Comparison of ENCODE assay signal across 1 cellular context in genomic region chr12:108855284-108856169, GRCh38.
TF ChIP-seq lines count a peak whose summit lies in the region.

No MANE protein-coding gene starts in this region.

TF ChIP-seq in K562, 482 proteins besides CTCF, POLR2A, EP300 and RAD21 (continued from another document and continues in another):
- TF ChIP-seq RREB1 (CRISPR knock-in tag; IDR thresholded peaks at IDR 0.05) (no peak), TCF3 (CRISPR knock-in tag; IDR thresholded peaks at IDR 0.05) (peak; percentile 96), XRCC4 (IDR thresholded peaks at IDR 0.05; ENCODE audit: extremely low read depth, insufficient read depth, insufficient read length) (no peak), PYGO2 (tag; IDR thresholded peaks at IDR 0.05) (no peak), RNF2 (IDR thresholded peaks at IDR 0.05) (peak; percentile 92), ZFP91 (CRISPR knock-in tag; IDR thresholded peaks at IDR 0.05) (no peak), BCOR (IDR thresholded peaks at IDR 0.05) (peak; percentile 97), ZC3H11A (IDR thresholded peaks at IDR 0.05; ENCODE audit: low read depth, low read length) (no peak), VEZF1 (CRISPR knock-in tag; IDR thresholded peaks at IDR 0.05) (peak; percentile 92), SREBF1 (IDR thresholded peaks at IDR 0.05; ENCODE audit: borderline replicate concordance, low read depth, low read length) (no peak), MEF2D (tag; conservative IDR thresholded peaks at IDR 0.05; ENCODE audit: low read depth) (no peak; the same call in 1 of the 2 replicates), TAF1 (IDR thresholded peaks at IDR 0.05; ENCODE audit: control insufficient read depth, extremely low read depth, insufficient read depth, low read length, severe bottlenecking) (peak; percentile 52), YY1 (IDR thresholded peaks at IDR 0.05; ENCODE audit: borderline replicate concordance in 1 of 3, control insufficient read depth in 1 of 3, extremely low read depth in 1 of 3, insufficient read depth in 3 of 3, insufficient read length in 1 of 3, insufficient replicate concordance in 2 of 3, low read depth in 1 of 3, low read length in 2 of 3) (no peak), E2F3 (CRISPR knock-in tag; IDR thresholded peaks at IDR 0.05) (no peak), SMARCE1 (IDR thresholded peaks at IDR 0.05) (peak; percentile 95), GATA2 (CRISPR knock-in tag; IDR thresholded peaks at IDR 0.05) (peak; percentile 89), ZNF282 (CRISPR knock-in tag; IDR thresholded peaks at IDR 0.05) (no peak), SLC30A9 (CRISPR knock-in tag; IDR thresholded peaks at IDR 0.05) (no peak), TAL1 (IDR thresholded peaks at IDR 0.05) (peak; percentile 94), HDAC6 (IDR thresholded peaks at IDR 0.05; ENCODE audit: low read depth, low read length) (no peak), ZNF699 (CRISPR knock-in tag; IDR thresholded peaks at IDR 0.05; ENCODE audit: insufficient replicate concordance) (no peak), TBP (optimal IDR thresholded peaks at IDR 0.05; ENCODE audit: low read depth, low read length) (peak; percentile 39), ZKSCAN1 (IDR thresholded peaks at IDR 0.05; ENCODE audit: low read depth, low read length) (peak; percentile 22; the same call in 1 of the 2 replicates), RBFOX2 (IDR thresholded peaks at IDR 0.05; ENCODE audit: low read depth, low read length) (no peak), MAFF (IDR thresholded peaks at IDR 0.05; ENCODE audit: low read length) (no peak), NFE2L1 (tag; IDR thresholded peaks at IDR 0.05; ENCODE audit: borderline replicate concordance, low read depth) (no peak), USF2 (CRISPR knock-in tag; IDR thresholded peaks at IDR 0.05) (no peak), THAP7 (CRISPR knock-in tag; IDR thresholded peaks at IDR 0.05) (no peak), FOSL1 (tag; conservative IDR thresholded peaks at IDR 0.05) (peak; percentile 59; the same call in 1 of the 2 replicates), ZFP30 (CRISPR knock-in tag; IDR thresholded peaks at IDR 0.05; ENCODE audit: borderline replicate concordance) (no peak), ZC3H4 (CRISPR knock-in tag; IDR thresholded peaks at IDR 0.05; ENCODE audit: borderline replicate concordance) (no peak), FOXK1 (CRISPR knock-in tag; IDR thresholded peaks at IDR 0.05; ENCODE audit: borderline replicate concordance) (no peak), MED1 (CRISPR knock-in tag; IDR thresholded peaks at IDR 0.05; ENCODE audit: borderline replicate concordance) (no peak), ZNF511 (CRISPR knock-in tag; IDR thresholded peaks at IDR 0.05) (no peak), GTF2A2 (tag; IDR thresholded peaks at IDR 0.05) (no peak), IRF9 (tag; IDR thresholded peaks at IDR 0.05) (no peak), ZBED1 (IDR thresholded peaks at IDR 0.05) (0 out of 2 replicates have a peak, but pooled peaks have one; percentile 25), ZNF174 (CRISPR knock-in tag; IDR thresholded peaks at IDR 0.05) (no peak), MYC (IDR thresholded peaks at IDR 0.05; ENCODE audit: low read depth, low read length) (peak; percentile 49; the same call in 1 of the 2 replicates), MYC (CRISPR knock-in tag; IDR thresholded peaks at IDR 0.05; ENCODE audit: borderline replicate concordance, low read depth) (no peak), RERE (CRISPR knock-in tag; IDR thresholded peaks at IDR 0.05; ENCODE audit: borderline replicate concordance) (no peak), POLR2AphosphoS5 (IDR thresholded peaks at IDR 0.05; ENCODE audit: control insufficient read depth, insufficient read depth, low read depth, low read length) (peak; percentile 94), ZNF232 (CRISPR knock-in tag; IDR thresholded peaks at IDR 0.05) (no peak), ZNF551 (CRISPR knock-in tag; IDR thresholded peaks at IDR 0.05) (no peak), ID3 (CRISPR knock-in tag; IDR thresholded peaks at IDR 0.05) (no peak), ID3 (tag; IDR thresholded peaks at IDR 0.05) (peak; percentile 88), ZNF277 (CRISPR knock-in tag; IDR thresholded peaks at IDR 0.05; ENCODE audit: borderline replicate concordance) (no peak), ADNP (tag; IDR thresholded peaks at IDR 0.05) (peak; percentile 92)
